9 cellular contexts compared by ENCODE assay signal in the genomic region with DNA sequence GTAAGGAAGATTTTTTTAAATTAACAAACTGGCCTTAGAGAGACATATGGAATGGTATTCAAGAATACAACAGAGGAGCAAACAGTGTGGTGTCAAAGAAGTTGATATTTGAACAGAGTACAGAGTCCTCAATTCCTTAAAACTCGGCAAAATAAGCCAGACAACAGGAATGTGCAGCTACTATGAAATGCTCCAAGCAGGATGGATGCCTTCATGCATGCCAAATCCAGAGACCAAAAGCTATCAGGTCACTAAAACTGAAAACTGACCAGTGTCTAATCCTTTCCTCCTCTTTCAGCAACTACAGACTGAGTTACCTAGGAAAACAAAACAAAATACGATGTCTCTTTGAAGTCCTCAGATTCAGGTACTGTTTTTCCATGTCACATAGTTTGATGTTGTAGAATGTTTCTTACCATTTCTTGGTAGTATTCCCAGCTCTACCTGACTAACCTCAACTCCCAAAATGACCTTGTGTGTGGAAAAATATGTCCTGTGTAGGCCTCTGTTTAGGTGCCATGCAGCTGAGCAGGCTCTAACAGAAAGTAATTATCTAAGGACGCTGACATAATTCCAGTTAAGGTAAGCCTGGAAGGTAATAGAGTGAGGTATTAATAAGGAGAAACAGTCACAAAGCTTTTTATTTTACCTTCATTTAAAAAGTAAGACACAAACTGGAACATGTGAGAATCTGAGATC. TPM values are rescaled to one million over a fixed set of nuclear protein-coding genes. Genes with fewer than 3 reads are reported as not detected.
DNase-seq lines count a peak whose midpoint lies in the region; ATAC-seq, FAIRE-seq and TF ChIP-seq lines count a peak whose summit lies in the region.
"Had no signal": no experiment of that assay in that cellular context is flagged by ENCODE, and none has a peak within 500 bp of the region (broad histone marks: within the 10 kb centered on the region; RNA-seq: fewer than 3 reads in every experiment).

No MANE protein-coding gene starts in this region.

- peak overlapping the region; percentile 44 for H3K4me2 ChIP-seq in A549
- H3K4me2 ChIP-seq in keratinocyte (ENCODE audit: control insufficient read depth, extremely low read depth, insufficient read depth, low read depth, low read length): peak overlapping the region; percentile 70

- no peak overlapping the region for H3K4me3 ChIP-seq in A549
- H3K4me3 ChIP-seq in SK-N-MC: peak overlapping the region; percentile 43
- H3K4me3 ChIP-seq in keratinocyte (ENCODE audit: control insufficient read depth in 2 of 3, extremely low read depth in 1 of 3, insufficient read depth in 2 of 3, low read depth in 1 of 3, low read length in 3 of 3): peak overlapping the region in 2 of 3 experiments; percentile 3 to 10

- POLR2A ChIA-PET in A549 (lab: Yijun Ruan, JAX): no interaction called here

- CTCF ChIA-PET in A549 (lab: Yijun Ruan, JAX): no interaction called here

- FAIRE-seq in A549 (lab: Jason Lieb, UNC) (no peak), keratinocyte (lab: Jason Lieb, UNC) (no peak)

- H3K9ac ChIP-seq in SK-N-MC (ENCODE audit: insufficient read length) (no peak overlapping the region), keratinocyte (ENCODE audit: control insufficient read depth, extremely low read depth, insufficient read depth, low read length) (peak overlapping the region; percentile 60)

- dilution Hi-C loops in keratinocyte (cut with MboI; ENCODE audit: extremely low pct_ligation_motif_present, low sequenced_read_pairs): no loop called here

- no peak for TF ChIP-seq POLR2A in A549 (IDR thresholded peaks at IDR 0.05; ENCODE audit: low read length)

- WGBS in A549 (ENCODE audit: missing lambda C conversion rate): 51% methylated on average over 3 of the region's 3 CpGs

- ATAC-seq in A549 (peak in 1 of 2 experiments; percentile 37; a peak in 4 of 6 replicates), GM21737 (IDR thresholded peaks at IDR 0.05; ENCODE audit: unreplicated experiment) (peak; percentile 17)

- H3K27me3 ChIP-seq in keratinocyte (ENCODE audit: control insufficient read depth, extremely low read depth, insufficient read depth, low read length): no peaks in the 10 kb centered on the region

- H3K27ac ChIP-seq in A549 (peak overlapping the region in 1 of 2 experiments; percentile 8; a peak in 1 of 6 replicates), SK-N-MC (peak overlapping the region; percentile 69), keratinocyte (ENCODE audit: control insufficient read depth, insufficient read depth, low read length) (peak overlapping the region; percentile 57)

- no peak overlapping the region for H2AFZ ChIP-seq in keratinocyte (ENCODE audit: control insufficient read depth, low read length)

- no peaks in the 10 kb centered on the region for H3K9me3 ChIP-seq in A549
- no peaks in the 10 kb centered on the region for H3K9me3 ChIP-seq in SK-N-MC (ENCODE audit: low read depth, low read length)
- H3K9me3 ChIP-seq in keratinocyte (ENCODE audit: control insufficient read depth, low read depth, low read length): no peaks in the 10 kb centered on the region

- DNase-seq in A549 (ENCODE audit: low read depth in 1 of 2, low spot score in 1 of 2) (no peak), SK-N-MC (ENCODE audit: low read depth, low spot score) (no peak), keratinocyte (ENCODE audit: low read depth, low spot score) (no peak), NCI-H1417 treated with DMSO at 0.1 percent for 48 hours (lab: John Stamatoyannopoulos, UW) (no peak), cerebellar nuclear complex (lab: John Stamatoyannopoulos, UW) (no peak)
- DNase-seq in activated effector memory CD4-positive, alpha-beta T cell treated with anti-CD3 and anti-CD28 coated beads, Interleukin-2, amount 50 U/mL, for 16 hours: no peak
- no peak for DNase-seq in activated CD4-positive, alpha-beta T cell treated with anti-CD3 and anti-CD28 coated beads for 48 hours
- DNase-seq: activated CD4-positive, alpha-beta memory T cell treated with anti-CD3 and anti-CD28 coated beads, Interleukin-2, amount 10 ng/mL, durations not matched to agents 7 days and 5 days had no signal

- no peaks in the 10 kb centered on the region for H3K9me1 ChIP-seq in keratinocyte (ENCODE audit: control insufficient read depth, extremely low read depth, insufficient read depth, low read length)

- peaks cover 59% of the 10 kb centered on the region for H3K4me1 ChIP-seq in A549
- peaks cover 45% of the 10 kb centered on the region for H3K4me1 ChIP-seq in keratinocyte (ENCODE audit: control insufficient read depth, extremely low read depth, insufficient read depth, low read length)

- peaks cover 94% of the 10 kb centered on the region for H3K79me2 ChIP-seq in keratinocyte (ENCODE audit: control insufficient read depth, insufficient read depth, low read length)

- TF ChIP-seq RAD21 in A549 (conservative IDR thresholded peaks at IDR 0.05 in 1 of 2, IDR thresholded peaks at IDR 0.05 in 1 of 2): no peak

- peaks cover 6% of the 10 kb centered on the region for H4K20me1 ChIP-seq in keratinocyte (ENCODE audit: control insufficient read depth, extremely low read depth, insufficient read depth, low read length)

- TF ChIP-seq CTCF in A549 (IDR thresholded peaks at IDR 0.05) (no peak), keratinocyte (optimal IDR thresholded peaks at IDR 0.05 in 1 of 3, IDR thresholded peaks at IDR 0.05 in 1 of 3, conservative IDR thresholded peaks at IDR 0.05 in 1 of 3; ENCODE audit: extremely low read depth in 1 of 3, insufficient read depth in 2 of 3, low read length in 3 of 3) (no peak)

- H3K36me3 ChIP-seq in SK-N-MC (ENCODE audit: insufficient read depth, low read length) (peaks cover 41% of the 10 kb centered on the region), keratinocyte (ENCODE audit: control insufficient read depth in 2 of 2, extremely low read depth in 1 of 2, insufficient read depth in 2 of 2, low read length in 2 of 2) (no peaks in the 10 kb centered on the region)

- no peak for TF ChIP-seq EP300 in A549 (IDR thresholded peaks at IDR 0.05)

TF ChIP-seq in A549, 52 proteins besides CTCF, POLR2A, EP300 and RAD21:
- TF ChIP-seq RCOR1 (IDR thresholded peaks at IDR 0.05; ENCODE audit: low read depth, low read length) (no peak), FOSL2 (IDR thresholded peaks at IDR 0.05) (no peak), FOSL2 (CRISPR knock-in tag; IDR thresholded peaks at IDR 0.05) (no peak), ZNF302 (CRISPR knock-in tag; IDR thresholded peaks at IDR 0.05) (no peak), ELK1 (IDR thresholded peaks at IDR 0.05; ENCODE audit: low read depth, low read length) (no peak), SREBF2 (IDR thresholded peaks at IDR 0.05) (no peak), PHF8 (IDR thresholded peaks at IDR 0.05; ENCODE audit: borderline replicate concordance, low read depth) (no peak), MYC (IDR thresholded peaks at IDR 0.05; ENCODE audit: borderline replicate concordance, low read length) (no peak), GATA3 (IDR thresholded peaks at IDR 0.05; ENCODE audit: borderline replicate concordance) (no peak), HOXB13 (CRISPR knock-in tag; IDR thresholded peaks at IDR 0.05; ENCODE audit: low read depth) (no peak), KDM5A (IDR thresholded peaks at IDR 0.05) (no peak), KDM1A (IDR thresholded peaks at IDR 0.05; ENCODE audit: low read depth) (no peak), BHLHE40 (IDR thresholded peaks at IDR 0.05; ENCODE audit: low read depth, low read length) (no peak), MAZ (IDR thresholded peaks at IDR 0.05; ENCODE audit: borderline replicate concordance, low read depth, low read length) (no peak), HOXB5 (CRISPR knock-in tag; IDR thresholded peaks at IDR 0.05) (no peak), RARB (CRISPR knock-in tag; IDR thresholded peaks at IDR 0.05) (no peak), CHD2 (IDR thresholded peaks at IDR 0.05; ENCODE audit: low read length, partially characterized antibody) (no peak), RFX5 (IDR thresholded peaks at IDR 0.05) (no peak), HEYL (CRISPR knock-in tag; IDR thresholded peaks at IDR 0.05) (no peak), FOXS1 (CRISPR knock-in tag; IDR thresholded peaks at IDR 0.05) (no peak), POLR2AphosphoS2 (conservative IDR thresholded peaks at IDR 0.05; ENCODE audit: low read length) (no peak)

RNA-seq across cellular contexts. Expression of gene TBL1XR1, which starts 46.9 kb away (rescaled TPM):
- polyA plus RNA-seq in A549 (2011; rRNA removed) (106 and 125 TPM in 2 replicates), A549 (2017; fragmentation: RNase III; extraction: RNeasy Plus Mini Kit Qiagen cat#74134 plus additional on column Dnase treatment) (30.9 to 41.4 TPM (median 40.6 TPM) in 3 replicates), keratinocyte (97.0 to 169 TPM (median 130 TPM) in 3 replicates)
- 13.1 and 15.8 TPM in 2 replicates for polyA plus RNA-seq in A549 (2012; cell fraction: cytosol; rRNA removed)
- polyA plus RNA-seq in A549 (2012; cell fraction: nucleus; rRNA removed): 6.9 and 11.2 TPM in 2 replicates
- polyA minus RNA-seq in A549 (2011; rRNA and poly(A)+ RNA removed): 298 and 417 TPM in 2 replicates
- polyA plus RNA-seq in keratinocyte (2011; ENCODE audit: low read depth): 110 TPM
- 54.3 and 118 TPM in 2 replicates for polyA plus RNA-seq in keratinocyte (2011; cell fraction: cytosol; rRNA removed)
- 84.8 and 109 TPM in 2 replicates for polyA plus RNA-seq in keratinocyte (2011; cell fraction: nucleus; rRNA removed)
- 69.2 and 87.6 TPM in 2 replicates for polyA plus RNA-seq in keratinocyte (2012; ENCODE audit: low replicate concordance)
- 227 to 533 TPM (median 415 TPM) in 3 replicates for polyA minus RNA-seq in keratinocyte
- polyA minus RNA-seq in keratinocyte (2011; cell fraction: cytosol; rRNA and poly(A)+ RNA removed): 322 TPM
- 237 and 437 TPM in 2 replicates for polyA minus RNA-seq in keratinocyte (2011; cell fraction: nucleus; rRNA and poly(A)+ RNA removed)
